8 cellular contexts compared by ENCODE assay signal in genomic region chr11:10858505-10859360, GRCh38. TPM values are rescaled to one million over a fixed set of nuclear protein-coding genes. Genes with fewer than 3 reads are reported as not detected.
A peak's percentile ranks its signal among the peaks of the same experiment; 100 is the strongest.
DNase-seq lines count a peak whose midpoint lies in the region; ATAC-seq and TF ChIP-seq lines count a peak whose summit lies in the region.

No MANE protein-coding gene starts in this region.

- peaks cover 17 to 20% (median 19%) of the 10 kb centered on the region in 3 donors for H3K36me3 ChIP-seq in tibial artery

- no peaks in the 10 kb centered on the region for H3K9me3 Mint-ChIP-seq in nephron

- TF ChIP-seq CTCF in fibroblast of villous mesenchyme (IDR thresholded peaks at IDR 0.05; ENCODE audit: insufficient read depth, low read depth, low read length) (no peak), nephron (IDR thresholded peaks at IDR 0.05; ENCODE audit: unreplicated experiment in 3 of 3) (no peak), tibial artery (IDR thresholded peaks at IDR 0.05) (no peak)

- DNase-seq in AG08396 (ENCODE audit: low spot score) = peak; percentile 46
- DNase-seq in NOMO-1 (lab: John Stamatoyannopoulos, UW; ENCODE audit: unreplicated experiment in 2 of 2) = peak; percentile 47 to 65
- DNase-seq in activated T-helper 9 cell treated with anti-CD3 and anti-CD28 coated beads, Interleukin-2, amount 50 U/mL, for 16 hours (ENCODE audit: low read depth) = peak; percentile 28
- DNase-seq in fibroblast of villous mesenchyme (ENCODE audit: low read depth) = no peak
- peak; percentile 64 to 85 for DNase-seq in tibial artery

- H3K27ac Mint-ChIP-seq in nephron = peak overlapping the region; percentile 100

- peaks cover 0 to 67% (median 40%) of the 10 kb centered on the region in 4 donors for H3K4me1 ChIP-seq in tibial artery

- intact Hi-C loops in tibial artery (cut with DNase I; ENCODE audit: low total_unique reads) = loop anchor here (5.0 kb wide), 2 partner anchors 51 to 74 kb away; partner anchors contain the start of gene EIF4G2

- peaks cover 23% of the 10 kb centered on the region for H3K36me3 Mint-ChIP-seq in nephron (ENCODE audit: low read depth)

- peaks cover 50% of the 10 kb centered on the region for H3K4me1 Mint-ChIP-seq in nephron

- no peaks in the 10 kb centered on the region for H3K9me3 ChIP-seq in tibial artery

- peak overlapping the region; percentile 91 to 94 for H3K27ac ChIP-seq in tibial artery

- H3K27me3 Mint-ChIP-seq in nephron (ENCODE audit: low read depth) = no peaks in the 10 kb centered on the region

- H3K4me3 ChIP-seq in fibroblast of villous mesenchyme (ENCODE audit: low read depth, low read length) (peak overlapping the region; percentile 80), tibial artery (peak overlapping the region; percentile 63 to 64)

- peak overlapping the region; percentile 97 to 100 (median 97) for H3K4me3 Mint-ChIP-seq in nephron

- no peaks in the 10 kb centered on the region for H3K27me3 ChIP-seq in tibial artery

- ATAC-seq in GM18870 (IDR thresholded peaks at IDR 0.05; ENCODE audit: unreplicated experiment) (peak; percentile 9), HG03097 (IDR thresholded peaks at IDR 0.05; ENCODE audit: low FRiP score, unreplicated experiment) (peak; percentile 20)

RNA-seq across cellular contexts. Expression of gene ZBED5, which starts 0.9 kb away (rescaled TPM):
- 22.5 and 31.1 TPM in 2 replicates for total RNA-seq in fibroblast of villous mesenchyme

RNA-seq across cellular contexts. Expression of gene EIF4G2, which starts 50.0 kb away (rescaled TPM):
- total RNA-seq in fibroblast of villous mesenchyme = 898 and 1,093 TPM in 2 replicates
